20 cellular contexts compared by ENCODE assay signal in the genomic region with DNA sequence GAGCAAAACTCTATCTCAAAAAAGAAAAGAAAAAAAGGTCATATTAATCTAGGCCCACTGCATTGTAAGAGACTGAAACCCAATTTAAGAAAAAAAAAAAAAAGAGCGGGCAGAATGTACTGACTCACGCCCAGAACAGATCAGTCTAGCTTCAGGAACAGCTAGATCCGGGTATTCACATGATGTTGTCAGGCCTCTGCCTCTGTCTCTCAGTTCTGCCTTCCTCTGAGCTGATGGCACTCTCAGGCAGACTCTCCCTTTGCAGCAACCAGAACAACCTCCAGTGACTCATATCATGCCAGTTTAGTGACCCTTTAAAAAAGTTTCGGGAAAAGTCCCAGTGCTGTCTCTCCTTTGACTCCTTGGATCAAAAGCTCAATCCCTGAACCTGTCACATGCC. TPM values are rescaled to one million over a fixed set of nuclear protein-coding genes. Genes with fewer than 3 reads are reported as not detected.
DNase-seq lines count a peak whose midpoint lies in the region; ATAC-seq and TF ChIP-seq lines count a peak whose summit lies in the region.
"Had no signal": no experiment of that assay in that cellular context is flagged by ENCODE, and none has a peak within 500 bp of the region (broad histone marks: within the 10 kb centered on the region; RNA-seq: fewer than 3 reads in every experiment).

No MANE protein-coding gene starts in this region.

- TF ChIP-seq POLR2A in esophagus muscularis mucosa (IDR thresholded peaks at IDR 0.05; ENCODE audit: low read depth) = no peak
- no peak for TF ChIP-seq POLR2A in uterus (IDR thresholded peaks at IDR 0.05)

- no peak overlapping the region for H3K4me2 ChIP-seq in osteoblast (ENCODE audit: insufficient read depth, low read length)

- H3K4me3 ChIP-seq in heart right ventricle (no peak overlapping the region), esophagus muscularis mucosa (no peak overlapping the region), osteoblast (ENCODE audit: insufficient read depth, low read length) (no peak overlapping the region), uterus (no peak overlapping the region), colonic mucosa (no peak overlapping the region)

- H3K4me1 ChIP-seq in heart right ventricle (peaks cover 33 to 88% (median 80%) of the 10 kb centered on the region in 9 donors), esophagus muscularis mucosa (peaks cover 61 to 78% (median 71%) of the 10 kb centered on the region in 4 donors), osteoblast (ENCODE audit: insufficient read depth, low read length) (peaks cover 9% of the 10 kb centered on the region), uterus (peaks cover 0 to 27% of the 10 kb centered on the region in 2 donors), colonic mucosa (no peaks in the 10 kb centered on the region)

- no peak overlapping the region for H3K9ac ChIP-seq in colonic mucosa (ENCODE audit: low read depth in 2 of 2, low read length in 2 of 2)

- H3K27me3 ChIP-seq in heart right ventricle (no peaks in the 10 kb centered on the region), esophagus muscularis mucosa (no peaks in the 10 kb centered on the region), osteoblast (ENCODE audit: insufficient read depth, low read length) (no peaks in the 10 kb centered on the region), uterus (no peaks in the 10 kb centered on the region), colonic mucosa (no peaks in the 10 kb centered on the region)

- no peaks in the 10 kb centered on the region for H3K79me2 ChIP-seq in osteoblast (ENCODE audit: insufficient read depth, low read length)

- H3K27ac ChIP-seq in heart right ventricle (peak overlapping the region; percentile 78 to 92 (median 86)), esophagus muscularis mucosa (replicated peaks in 1 of 4) (peak overlapping the region; percentile 70 to 84 (median 79)), osteoblast (ENCODE audit: low read depth, low read length) (no peak overlapping the region), uterus (peak overlapping the region; percentile 82 to 90), colonic mucosa (no peak overlapping the region)

- no peak for TF ChIP-seq EP300 in esophagus muscularis mucosa (IDR thresholded peaks at IDR 0.05)

- H3K9me3 ChIP-seq in heart right ventricle (no peaks in the 10 kb centered on the region), esophagus muscularis mucosa (no peaks in the 10 kb centered on the region), osteoblast (ENCODE audit: low read depth, low read length) (no peaks in the 10 kb centered on the region), uterus (no peaks in the 10 kb centered on the region), colonic mucosa (no peaks in the 10 kb centered on the region)

- H2AFZ ChIP-seq in osteoblast (ENCODE audit: low read length) = no peak overlapping the region

- TF ChIP-seq CTCF in heart right ventricle (IDR thresholded peaks at IDR 0.05) (no peak), esophagus muscularis mucosa (IDR thresholded peaks at IDR 0.05) (no peak), osteoblast (IDR thresholded peaks at IDR 0.05; ENCODE audit: extremely low read depth, low read depth, low read length) (no peak), uterus (IDR thresholded peaks at IDR 0.05) (no peak), colonic mucosa (IDR thresholded peaks at IDR 0.05) (no peak)

- ATAC-seq in heart right ventricle = no peak
- ATAC-seq: activated CD8-positive, alpha-beta T cell treated with anti-CD3 and anti-CD28 coated beads, Interleukin-2, amount 10 ng/mL, durations not matched to agents 7 days and 5 days; HCT116; natural killer cell; stimulated activated naive CD8-positive, alpha-beta T cell treated with anti-CD3 and anti-CD28 coated beads, Interleukin-15, Interleukin-2, amounts not matched to agents 100 U/mL and 50 U/mL, for 24 hours had no signal

- no peaks in the 10 kb centered on the region for H4K20me1 ChIP-seq in osteoblast (ENCODE audit: insufficient read depth, low read length)

- WGBS in heart right ventricle, 2 donors = 54 to 74% methylated on average over 4 of the region's 4 CpGs
- 70% methylated on average over 4 of the region's 4 CpGs for WGBS in esophagus muscularis mucosa

- DNase-seq in heart right ventricle = no peak
- DNase-seq in cardiac septum (ENCODE audit: low spot score) = no peak
- DNase-seq in esophagus muscularis mucosa (ENCODE audit: extremely low spot score) = no peak
- peak; percentile 44 for DNase-seq in osteoblast (ENCODE audit: insufficient read length, low spot score, missing footprints)
- DNase-seq in uterus = no peak
- no peak for DNase-seq in activated CD4-positive, alpha-beta T cell treated with anti-CD3 and anti-CD28 coated beads for 4 hours
- DNase-seq in NCI-H1417 treated with DMSO at 0.1 percent for 48 hours (lab: John Stamatoyannopoulos, UW) = no peak
- no peak for DNase-seq in colonic mucosa
- DNase-seq: activated CD8-positive, alpha-beta T cell treated with anti-CD3 and anti-CD28 coated beads, Interleukin-2, amount 10 ng/mL, durations not matched to agents 7 days and 5 days; activated T-cell treated with anti-CD3 and anti-CD28 coated beads, Interleukin-2, amount 50 U/mL, for 48 hours; cortex of kidney; EL; natural killer cell; NCI-H1417; NCI-H524; posterior cingulate gyrus; small intestine; stimulated activated CD4-positive, alpha-beta T cell treated with anti-CD3 and anti-CD28 coated beads, Interleukin-2, amount 100 ng/mL, for 48 hours; stimulated activated naive CD8-positive, alpha-beta T cell treated with anti-CD3 and anti-CD28 coated beads, Interleukin-15, Interleukin-2, amounts not matched to agents 100 U/mL and 50 U/mL, for 24 hours had no signal

- intact Hi-C loops in heart right ventricle (cut with DNase I) (loop anchor here in 8 of 10 donors (10.0 kb wide), 4 partner anchors 49 to 109 kb away; partner anchors contain the start of gene NEURL1B (in 4 of the 8)), cardiac septum (cut with DNase I) (loop anchor here (2.0 kb wide), 1 partner anchor 33 kb away; no protein-coding TSS in a partner anchor), esophagus muscularis mucosa (cut with DNase I) (loop anchor here (5.0 kb wide), 1 partner anchor 137 kb away; no protein-coding TSS in a partner anchor), uterus (cut with DNase I; ENCODE audit: low total_unique reads) (no loop called here), colonic mucosa (cut with DNase I) (loop anchor here (10.0 kb wide), 1 partner anchor 129 kb away; no protein-coding TSS in a partner anchor)

- H3K36me3 ChIP-seq in heart right ventricle = peaks cover 0 to 20% (median 4%) of the 10 kb centered on the region in 9 donors
- H3K36me3 ChIP-seq in esophagus muscularis mucosa = peaks cover 0 to 19% (median 8%) of the 10 kb centered on the region in 4 donors
- H3K36me3 ChIP-seq in osteoblast (ENCODE audit: insufficient read depth, low read length) = no peaks in the 10 kb centered on the region
- H3K36me3 ChIP-seq in uterus = no peaks in the 10 kb centered on the region
- H3K36me3 ChIP-seq in colonic mucosa = no peaks in the 10 kb centered on the region

RNA-seq across cellular contexts. Expression of gene NEURL1B, which starts 53.0 kb away (rescaled TPM):
- total RNA-seq in heart right ventricle (10 to 100 TPM; 14.4 to 45.8 (median 21.6) TPM), cardiac septum (19.7 TPM), esophagus muscularis mucosa (10 to 100 TPM; 34.1 to 87.1 (median 60.2) TPM), osteoblast (0.29 and 0.36 TPM in 2 replicates), uterus (100 to 1,000 TPM in 1 of 4 donors, 10 to 100 TPM in 3; 51.1 to 136 (median 74.1) TPM), colonic mucosa (10 to 100 TPM; 61.6 to 99.9 TPM)
- polyA plus RNA-seq in heart right ventricle = 10 to 100 TPM; 16.7 to 29.1 TPM

Comparison
In these comparisons a context has a peak if more than half of its experiments do, and no peak if none do; other contexts are left out.
1. H3K27ac ChIP-seq: peak in heart right ventricle (10 of 10), esophagus muscularis mucosa (4 of 4) and uterus (2 of 2); none in osteoblast (single experiment) and colonic mucosa (single experiment).
2. RNA of gene NEURL1B, which starts 53.0 kb away (total RNA-seq): 61.6 to 99.9 TPM in colonic mucosa, 51.1 to 136 TPM in uterus, 34.1 to 87.1 TPM in esophagus muscularis mucosa, 14.4 to 45.8 TPM in heart right ventricle and 19.7 TPM in cardiac septum (single experiment); 0.29 to 0.36 TPM in osteoblast; every median in the first group is over 10 times any median in the second.